8 cellular contexts compared by ENCODE assay signal in genomic region chr7:73154586-73155038, GRCh38.
DNase-seq lines count a peak whose midpoint lies in the region; ATAC-seq and TF ChIP-seq lines count a peak whose summit lies in the region.
"Not testable (repeated sequence)": the region's sequence is repeated elsewhere in the genome, so short reads cannot be mapped to it uniquely, and the experiment has no call there.

No MANE protein-coding gene starts in this region.

- not testable (repeated sequence) for H3K4me1 Mint-ChIP-seq in activated naive CD8-positive, alpha-beta T cell treated with anti-CD3 and anti-CD28 coated beads, Interleukin-2, amount 50 U/mL, for 24 hours

- intact Hi-C loops in cardiac septum (cut with DNase I) = not testable (repeated sequence)

- not testable (repeated sequence) for H3K9me3 Mint-ChIP-seq in activated naive CD8-positive, alpha-beta T cell treated with anti-CD3 and anti-CD28 coated beads, Interleukin-2, amount 50 U/mL, for 24 hours

- peak overlapping the region; percentile 37 for H3K4me2 ChIP-seq in DOHH2 (ENCODE audit: low read length)

- H3K27ac ChIP-seq in DOHH2 (ENCODE audit: low read depth, low read length) = not testable (repeated sequence)
- peak overlapping the region; percentile 74 for H3K27ac ChIP-seq in neutrophil

- not testable (repeated sequence) for H3K4me1 ChIP-seq in DOHH2 (ENCODE audit: control insufficient read depth, low read length); neutrophil (ENCODE audit: control insufficient read depth in 1 of 2, insufficient read depth in 1 of 2, low read depth in 1 of 2, low read length in 1 of 2)

- peak; percentile 53 for DNase-seq in H4 (ENCODE audit: low spot score)
- peak; percentile 58 for DNase-seq in activated CD4-positive, CD25-positive, alpha-beta regulatory T cell treated with anti-CD3 and anti-CD28 coated beads, Interleukin-2, amount 50 U/mL, for 16 hours (ENCODE audit: low read depth, low spot score)
- DNase-seq in activated naive CD8-positive, alpha-beta T cell treated with anti-CD3 and anti-CD28 coated beads, Interleukin-2, amount 50 U/mL, for 24 hours = peak; percentile 80
- peak; percentile 93 for DNase-seq in cardiac septum (ENCODE audit: low spot score)
- DNase-seq in stimulated activated CD8-positive, alpha-beta memory T cell treated with anti-CD3 and anti-CD28 coated beads, Interleukin-4, amount 100 ng/mL, for 48 hours = peak; percentile 80

- peak; percentile 94 for ATAC-seq in HG03565 (IDR thresholded peaks at IDR 0.05; ENCODE audit: unreplicated experiment)
- peak; percentile 94 for ATAC-seq in activated naive CD8-positive, alpha-beta T cell treated with anti-CD3 and anti-CD28 coated beads, Interleukin-2, amount 50 U/mL, for 24 hours

- peak overlapping the region; percentile 54 for H3K4me3 ChIP-seq in DOHH2 (ENCODE audit: low read length)
- H3K4me3 ChIP-seq in neutrophil (ENCODE audit: low read depth in 1 of 2, low read length in 1 of 2) = peak overlapping the region; percentile 38 to 58

- H3K27me3 Mint-ChIP-seq in activated naive CD8-positive, alpha-beta T cell treated with anti-CD3 and anti-CD28 coated beads, Interleukin-2, amount 50 U/mL, for 24 hours = not testable (repeated sequence)

- TF ChIP-seq CTCF in DOHH2 (IDR thresholded peaks at IDR 0.05; ENCODE audit: low read depth, low read length, poor library complexity, severe bottlenecking) = not testable (repeated sequence)
- TF ChIP-seq CTCF in neutrophil (IDR thresholded peaks at IDR 0.05) = peak; percentile 14

- not testable (repeated sequence) for H3K36me3 ChIP-seq in DOHH2 (ENCODE audit: control insufficient read depth, low read length); neutrophil

- H3K27ac Mint-ChIP-seq in activated naive CD8-positive, alpha-beta T cell treated with anti-CD3 and anti-CD28 coated beads, Interleukin-2, amount 50 U/mL, for 24 hours = not testable (repeated sequence)

- H3K9me2 ChIP-seq in DOHH2 (replicated peaks; ENCODE audit: control insufficient read depth, low read length) = not testable (repeated sequence)

- H3K36me3 Mint-ChIP-seq in activated naive CD8-positive, alpha-beta T cell treated with anti-CD3 and anti-CD28 coated beads, Interleukin-2, amount 50 U/mL, for 24 hours (ENCODE audit: low read depth) = not testable (repeated sequence)

- not testable (repeated sequence) for H3K9me3 ChIP-seq in DOHH2 (ENCODE audit: control insufficient read depth, insufficient read depth, low read length); neutrophil

- not testable (repeated sequence) for H3K27me3 ChIP-seq in DOHH2 (ENCODE audit: control insufficient read depth, low read length); neutrophil

- peak overlapping the region; percentile 67 for H3K4me3 Mint-ChIP-seq in activated naive CD8-positive, alpha-beta T cell treated with anti-CD3 and anti-CD28 coated beads, Interleukin-2, amount 50 U/mL, for 24 hours

- not testable (repeated sequence) for H3F3A ChIP-seq in DOHH2 (ENCODE audit: control insufficient read depth, insufficient read depth)

- not testable (repeated sequence) for H3K79me2 ChIP-seq in DOHH2 (ENCODE audit: control insufficient read depth, low read length)

- H4K20me1 ChIP-seq in DOHH2 (ENCODE audit: control insufficient read depth, insufficient read depth, low read depth, low read length) = not testable (repeated sequence)
